In genomic region chr14:92121207-92121669, GRCh38 we compare ENCODE assay signal across 7 cellular contexts. TPM values are rescaled to one million over a fixed set of nuclear protein-coding genes. Genes with fewer than 3 reads are reported as not detected.
A peak's percentile ranks its signal among the peaks of the same experiment; 100 is the strongest.
DNase-seq lines count a peak whose midpoint lies in the region; ATAC-seq and TF ChIP-seq lines count a peak whose summit lies in the region.

No MANE protein-coding gene starts in this region.

- H3K4me1 ChIP-seq in body of pancreas: peaks cover 43% of the 10 kb centered on the region

- H3K9me3 ChIP-seq in body of pancreas: no peaks in the 10 kb centered on the region

- H3K27ac ChIP-seq in body of pancreas: peak overlapping the region; percentile 76 to 93 (median 90)

- intact Hi-C loops in body of pancreas (cut with DNase I): no loop called here

- H3K4me3 ChIP-seq in LNCaP clone FGC (ENCODE audit: low read depth, low read length) (peak overlapping the region; percentile 81), body of pancreas (peak overlapping the region; percentile 49 to 78)

- DNase-seq in ELR (ENCODE audit: low read depth) (peak; percentile 65), LNCaP clone FGC (ENCODE audit: low read depth) (no peak), body of pancreas (peak; percentile 30 to 51 (median 42)), immature natural killer cell (no peak), KG1 (lab: John Stamatoyannopoulos, UW) (no peak)
- DNase-seq in stimulated activated effector memory CD8-positive, alpha-beta T cell treated with anti-CD3 and anti-CD28 coated beads, Interleukin-12 subunit alpha, Interleukin-12 subunit beta, amount 100 ng/mL, for 72 hours (ENCODE audit: low spot score in 2 of 2): no peak

- H3K4me1 Mint-ChIP-seq in immature natural killer cell: peaks cover 44 to 63% of the 10 kb centered on the region in 2 donors
- peaks cover 33% of the 10 kb centered on the region for H3K4me1 Mint-ChIP-seq in stimulated activated effector memory CD8-positive, alpha-beta T cell treated with anti-CD3 and anti-CD28 coated beads, Interleukin-12 subunit alpha, Interleukin-12 subunit beta, amount 100 ng/mL, for 72 hours

- peak overlapping the region; percentile 96 to 100 (median 99) for H3K4me3 Mint-ChIP-seq in immature natural killer cell
- H3K4me3 Mint-ChIP-seq in stimulated activated effector memory CD8-positive, alpha-beta T cell treated with anti-CD3 and anti-CD28 coated beads, Interleukin-12 subunit alpha, Interleukin-12 subunit beta, amount 100 ng/mL, for 72 hours: peak overlapping the region; percentile 94

- H3K36me3 Mint-ChIP-seq in immature natural killer cell: peaks cover 0 to 8% (median 3%) of the 10 kb centered on the region in 3 donors
- H3K36me3 Mint-ChIP-seq in stimulated activated effector memory CD8-positive, alpha-beta T cell treated with anti-CD3 and anti-CD28 coated beads, Interleukin-12 subunit alpha, Interleukin-12 subunit beta, amount 100 ng/mL, for 72 hours: peaks cover 60% of the 10 kb centered on the region

- peak overlapping the region; percentile 97 to 100 (median 98) for H3K27ac Mint-ChIP-seq in immature natural killer cell
- H3K27ac Mint-ChIP-seq in stimulated activated effector memory CD8-positive, alpha-beta T cell treated with anti-CD3 and anti-CD28 coated beads, Interleukin-12 subunit alpha, Interleukin-12 subunit beta, amount 100 ng/mL, for 72 hours: peak overlapping the region; percentile 100

- TF ChIP-seq CTCF in LNCaP clone FGC (IDR thresholded peaks at IDR 0.05; ENCODE audit: control insufficient read depth, extremely low read depth, insufficient read depth) (no peak), body of pancreas (IDR thresholded peaks at IDR 0.05) (no peak)

- H3K27me3 ChIP-seq in body of pancreas: no peaks in the 10 kb centered on the region

- peaks cover 0 to 3% of the 10 kb centered on the region in 2 donors for H3K36me3 ChIP-seq in body of pancreas (replicated peaks in 1 of 2; ENCODE audit: insufficient read depth in 1 of 2, low read depth in 2 of 2)

- TF ChIP-seq POLR2A in body of pancreas (IDR thresholded peaks at IDR 0.05): no peak

- 0 to 1% methylated on average over 21 to 36 of the region's 36 CpGs for WGBS in body of pancreas, 2 donors

- no peaks in the 10 kb centered on the region for H3K9me3 Mint-ChIP-seq in immature natural killer cell
- no peaks in the 10 kb centered on the region for H3K9me3 Mint-ChIP-seq in stimulated activated effector memory CD8-positive, alpha-beta T cell treated with anti-CD3 and anti-CD28 coated beads, Interleukin-12 subunit alpha, Interleukin-12 subunit beta, amount 100 ng/mL, for 72 hours

- H3K27me3 Mint-ChIP-seq in immature natural killer cell (ENCODE audit: low read depth in 3 of 3): peaks cover 1 to 16% (median 3%) of the 10 kb centered on the region in 3 donors

- ATAC-seq in GM21526 (IDR thresholded peaks at IDR 0.05; ENCODE audit: low FRiP score, unreplicated experiment) (peak; percentile 23), body of pancreas (peak; percentile 45)
- ATAC-seq in stimulated activated effector memory CD8-positive, alpha-beta T cell treated with anti-CD3 and anti-CD28 coated beads, Interleukin-12 subunit alpha, Interleukin-12 subunit beta, amount 100 ng/mL, for 72 hours: peak; percentile 46

RNA-seq across cellular contexts. Expression of gene NDUFB1, which starts 0.3 kb away (rescaled TPM):
- 100 to 1,000 TPM in 1 of 2 donors, 10 to 100 TPM in 1; 36.6 to 186 TPM for total RNA-seq in body of pancreas
- 100 to 1,000 TPM; 248 to 492 (median 335) TPM for polyA plus RNA-seq in immature natural killer cell

RNA-seq across cellular contexts. Expression of gene CPSF2, which starts 0.5 kb away (rescaled TPM):
- 10 to 100 TPM in 1 of 2 donors, 1 to 10 TPM in 1; 7.8 to 19.1 TPM for total RNA-seq in body of pancreas
- polyA plus RNA-seq in immature natural killer cell: 10 to 100 TPM; 19.2 to 38.2 (median 26.8) TPM

RNA-seq across cellular contexts. Expression of gene ATXN3, which starts 14.9 kb away (rescaled TPM):
- 10 to 100 TPM in 1 of 2 donors, 1 to 10 TPM in 1; 5.9 to 16.1 TPM for total RNA-seq in body of pancreas
- 10 to 100 TPM; 12.7 to 21.1 (median 20.3) TPM for polyA plus RNA-seq in immature natural killer cell

Comparison
In these comparisons a context has a peak if more than half of its experiments do, and no peak if none do; other contexts are left out.
1. DNase-seq: peak in ELR (single experiment) and body of pancreas (4 of 4); none in LNCaP clone FGC (single experiment), immature natural killer cell (0 of 3), stimulated activated effector memory CD8-positive, alpha-beta T cell treated with anti-CD3 and anti-CD28 coated beads, Interleukin-12 subunit alpha, Interleukin-12 subunit beta, amount 100 ng/mL, for 72 hours (0 of 2) and KG1 (single experiment).
2. Peak in every context shown above with its lines, with median percentiles within 50 percentile points of each other: ATAC-seq.